Comparison of ENCODE assay signal across 28 cellular contexts in the genomic region with DNA sequence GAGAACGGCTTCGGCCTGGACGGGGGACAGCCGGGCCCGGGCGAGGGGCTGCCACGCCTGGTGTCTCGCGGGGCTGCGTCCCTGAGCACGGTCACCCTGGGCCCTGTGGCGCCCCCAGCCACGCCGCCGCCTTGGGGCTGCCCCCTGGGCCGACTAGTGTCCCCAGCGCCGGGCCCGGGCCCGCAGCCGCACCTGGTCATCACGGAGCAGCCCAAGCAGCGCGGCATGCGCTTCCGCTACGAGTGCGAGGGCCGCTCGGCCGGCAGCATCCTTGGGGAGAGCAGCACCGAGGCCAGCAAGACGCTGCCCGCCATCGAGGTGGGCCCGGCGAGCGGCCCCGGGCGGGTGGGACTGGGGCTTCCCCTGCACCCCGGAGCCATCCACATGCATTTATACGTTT.
"Had no signal": no experiment of that assay in that cellular context is flagged by ENCODE, and none has a peak within 500 bp of the region (broad histone marks: within the 10 kb centered on the region; RNA-seq: fewer than 3 reads in every experiment).

No MANE protein-coding gene starts in this region.

- H3K9me3 ChIP-seq: left ventricle myocardium inferior, pancreas, prostate gland, stomach, thoracic aorta, tibial artery, uterus had no signal

- H3K27ac Mint-ChIP-seq: mesothelial cell of epicardium; nephron; stimulated activated naive B cell treated with anti-CD40 and anti-IgM and Interleukin-4, amounts not matched to agents 10 μg/mL and 1 μg/mL and 100 μg/mL, for 72 hours had no signal

- DNase-seq: hippocampal formation; immature natural killer cell; left ventricle myocardium inferior; mesendoderm; naive B cell; nucleus accumbens; pancreas; posterior cingulate gyrus; retina; right cardiac atrium; stimulated activated CD4-positive, alpha-beta T cell treated with anti-CD3 and anti-CD28 coated beads, Interleukin-12 subunit alpha, Interleukin-12 subunit beta, amount 100 ng/mL, for 4 hours; stimulated activated CD4-positive, alpha-beta T cell treated with anti-CD3 and anti-CD28 coated beads, Interleukin-15, amount 100 ng/mL, for 24 hours; stimulated activated CD4-positive, alpha-beta T cell treated with anti-CD3 and anti-CD28 coated beads, Interleukin-2, amount 100 ng/mL, for 24 hours; stimulated activated CD4-positive, alpha-beta T cell treated with anti-CD3 and anti-CD28 coated beads, Interleukin-4, amount 100 ng/mL, for 1 hour; stimulated activated naive B cell treated with anti-CD40 and anti-IgM and Interleukin-4, amounts not matched to agents 10 μg/mL and 1 μg/mL and 100 μg/mL, for 72 hours; stimulated activated naive CD8-positive, alpha-beta T cell treated with anti-CD3 and anti-CD28 coated beads, Interleukin-15, Interleukin-2, amounts not matched to agents 100 U/mL and 50 U/mL, for 24 hours; stomach; tibial artery; trophoblast cell; uterus had no signal

- H3K4me3 ChIP-seq: left ventricle myocardium inferior, lung, pancreas, prostate gland, skin epidermis, stomach, thoracic aorta, tibial artery, uterus had no signal

- H3K27ac ChIP-seq: left ventricle myocardium inferior, pancreas, prostate gland, skin epidermis, stomach, thoracic aorta, tibial artery, uterus had no signal

- H3K9me3 Mint-ChIP-seq: immature natural killer cell; mesothelial cell of epicardium; naive B cell; nephron; neural crest cell; stimulated activated naive B cell treated with anti-CD40 and anti-IgM and Interleukin-4, amounts not matched to agents 10 μg/mL and 1 μg/mL and 100 μg/mL, for 72 hours had no signal

- H3K4me1 Mint-ChIP-seq: mesothelial cell of epicardium, neural crest cell had no signal

- H3K27me3 Mint-ChIP-seq: naive B cell; stimulated activated naive B cell treated with anti-CD40 and anti-IgM and Interleukin-4, amounts not matched to agents 10 μg/mL and 1 μg/mL and 100 μg/mL, for 72 hours had no signal

- H3K36me3 ChIP-seq: prostate gland, uterus had no signal

- H3K27me3 ChIP-seq: pancreas, stomach, tibial artery, uterus had no signal

- ATAC-seq: pancreas; sciatic nerve; stimulated activated naive B cell treated with anti-CD40 and anti-IgM and Interleukin-4, amounts not matched to agents 10 μg/mL and 1 μg/mL and 100 μg/mL, for 72 hours; stimulated activated naive CD8-positive, alpha-beta T cell treated with anti-CD3 and anti-CD28 coated beads, Interleukin-15, Interleukin-2, amounts not matched to agents 100 U/mL and 50 U/mL, for 24 hours had no signal

- H3K4me3 Mint-ChIP-seq: mesothelial cell of epicardium; naive B cell; nephron; neural crest cell; stimulated activated naive B cell treated with anti-CD40 and anti-IgM and Interleukin-4, amounts not matched to agents 10 μg/mL and 1 μg/mL and 100 μg/mL, for 72 hours had no signal
